In genomic region chr16:57045694-57046381, GRCh38 we compare ENCODE assay signal across 9 cellular contexts. TPM values are rescaled to one million over a fixed set of nuclear protein-coding genes. Genes with fewer than 3 reads are reported as not detected.
DNase-seq lines count a peak whose midpoint lies in the region; ATAC-seq, FAIRE-seq and TF ChIP-seq lines count a peak whose summit lies in the region.
"Had no signal": no experiment of that assay in that cellular context is flagged by ENCODE, and none has a peak within 500 bp of the region (broad histone marks: within the 10 kb centered on the region; RNA-seq: fewer than 3 reads in every experiment).

No MANE protein-coding gene starts in this region.

- no peak overlapping the region for H3K27ac ChIP-seq in A549
- no peak overlapping the region for H3K27ac ChIP-seq in RWPE2 (ENCODE audit: poor library complexity, severe bottlenecking)

- no peak for TF ChIP-seq EP300 in A549 (IDR thresholded peaks at IDR 0.05)

- peaks cover 94% of the 10 kb centered on the region for H3K4me1 Mint-ChIP-seq in stimulated activated memory B cell treated with anti-CD40 and anti-IgM and Interleukin-4, amounts not matched to agents 10 μg/mL and 1 μg/mL and 100 μg/mL, for 72 hours

- POLR2A ChIA-PET in A549 (lab: Yijun Ruan, JAX), result interaction anchor here (0.6 to 1.4 kb wide), 3 partner anchors 62 to 114 kb away, joined by 3 to 4 read pairs (median 4); partner anchors contain the start of gene HERPUD1

- no peaks in the 10 kb centered on the region for H3K27me3 ChIP-seq in RWPE2 (ENCODE audit: insufficient read depth, poor library complexity, severe bottlenecking)

- H3K9me3 ChIP-seq in A549, result peaks cover 5% of the 10 kb centered on the region; the same call in 1 of the 3 replicates
- peaks cover 4% of the 10 kb centered on the region for H3K9me3 ChIP-seq in RWPE2 (ENCODE audit: severe bottlenecking)
- H3K9me3 ChIP-seq: HAP-1 had no signal

- H3K27me3 Mint-ChIP-seq in stimulated activated memory B cell treated with anti-CD40 and anti-IgM and Interleukin-4, amounts not matched to agents 10 μg/mL and 1 μg/mL and 100 μg/mL, for 72 hours, result no peaks in the 10 kb centered on the region

- TF ChIP-seq CTCF in A549 (IDR thresholded peaks at IDR 0.05) (peak; percentile 34; the same call in 2 of the 3 replicates), RWPE2 (IDR thresholded peaks at IDR 0.05; ENCODE audit: poor library complexity, severe bottlenecking) (peak; percentile 83)

- 63% methylated on average over 13 of the region's 13 CpGs for WGBS in A549 (ENCODE audit: missing lambda C conversion rate)

- no peak for FAIRE-seq in A549 (lab: Jason Lieb, UNC)

- H3K36me3 Mint-ChIP-seq in stimulated activated memory B cell treated with anti-CD40 and anti-IgM and Interleukin-4, amounts not matched to agents 10 μg/mL and 1 μg/mL and 100 μg/mL, for 72 hours, result peaks cover 65% of the 10 kb centered on the region

- no peaks in the 10 kb centered on the region for H3K4me1 ChIP-seq in A549
- H3K4me1 ChIP-seq in RWPE2 (ENCODE audit: insufficient read depth, poor library complexity, severe bottlenecking), result peaks cover 13% of the 10 kb centered on the region
- H3K4me1 ChIP-seq: HAP-1 had no signal

- ATAC-seq in A549 (peak; percentile 71 to 92; a peak in 5 of 6 replicates), GM18505 (IDR thresholded peaks at IDR 0.05; ENCODE audit: unreplicated experiment) (no peak), RWPE2 (ENCODE audit: low read depth) (peak; percentile 70), HG03039 (IDR thresholded peaks at IDR 0.05; ENCODE audit: unreplicated experiment) (no peak)
- peak; percentile 65 for ATAC-seq in stimulated activated memory B cell treated with anti-CD40 and anti-IgM and Interleukin-4, amounts not matched to agents 10 μg/mL and 1 μg/mL and 100 μg/mL, for 72 hours

- DNase-seq in A549 (ENCODE audit: low read depth in 1 of 2, low spot score in 1 of 2), result peak; percentile 48 to 56
- DNase-seq in RWPE2 (ENCODE audit: low spot score), result no peak
- peak; percentile 44 for DNase-seq in cerebellum (ENCODE audit: low spot score)
- DNase-seq in kidney glomerular epithelial cell (lab: John Stamatoyannopoulos, UW), result peak; percentile 14
- DNase-seq in SIG-M5 (lab: John Stamatoyannopoulos, UW), result no peak

- H3K27ac Mint-ChIP-seq in stimulated activated memory B cell treated with anti-CD40 and anti-IgM and Interleukin-4, amounts not matched to agents 10 μg/mL and 1 μg/mL and 100 μg/mL, for 72 hours, result peak overlapping the region; percentile 97

- TF ChIP-seq RAD21 in A549 (conservative IDR thresholded peaks at IDR 0.05 in 1 of 2, IDR thresholded peaks at IDR 0.05 in 1 of 2), result peak; percentile 38 to 54; a peak in 4 of 5 replicates

- peak overlapping the region; percentile 50 for H3K4me3 Mint-ChIP-seq in stimulated activated memory B cell treated with anti-CD40 and anti-IgM and Interleukin-4, amounts not matched to agents 10 μg/mL and 1 μg/mL and 100 μg/mL, for 72 hours

- H3K36me3 ChIP-seq in RWPE2 (ENCODE audit: low read depth), result no peaks in the 10 kb centered on the region
- H3K36me3 ChIP-seq: HAP-1 had no signal

- no peaks in the 10 kb centered on the region for H3K9me3 Mint-ChIP-seq in stimulated activated memory B cell treated with anti-CD40 and anti-IgM and Interleukin-4, amounts not matched to agents 10 μg/mL and 1 μg/mL and 100 μg/mL, for 72 hours

- TF ChIP-seq POLR2A in A549 (IDR thresholded peaks at IDR 0.05; ENCODE audit: low read length), result no peak
- peak; percentile 14 for TF ChIP-seq POLR2A in GM18505 (IDR thresholded peaks at IDR 0.05; ENCODE audit: borderline replicate concordance, extremely low read depth, insufficient read depth, insufficient read length)

- CTCF ChIA-PET in A549 (lab: Yijun Ruan, JAX), result interaction anchor here (0.8 to 1.9 kb wide), 13 partner anchors 10 to 253 kb away, joined by 3 to 8 read pairs (median 4); no protein-coding TSS in a partner anchor

- H3K4me3 ChIP-seq in A549 (no peak overlapping the region), RWPE2 (ENCODE audit: severe bottlenecking) (no peak overlapping the region)
- H3K4me3 ChIP-seq: HAP-1 had no signal

- no peak overlapping the region for H3K4me2 ChIP-seq in A549

TF ChIP-seq in A549, 52 proteins besides CTCF, POLR2A, EP300 and RAD21:
- TF ChIP-seq SMC3 (IDR thresholded peaks at IDR 0.05) (peak; percentile 37; the same call in 2 of the 3 replicates), ELK1 (IDR thresholded peaks at IDR 0.05; ENCODE audit: low read depth, low read length) (no peak)
TF ChIP-seq in A549: peak in this region for 1.

RNA-seq across cellular contexts. Expression of gene CPNE2, which starts 46.5 kb away (rescaled TPM):
- 36.7 and 44.4 TPM in 2 replicates for polyA plus RNA-seq in A549 (2011; rRNA removed)
- 90.0 and 112 TPM in 2 replicates for polyA plus RNA-seq in A549 (2012; cell fraction: cytosol; rRNA removed)
- polyA plus RNA-seq in A549 (2012; cell fraction: nucleus; rRNA removed), result 91.6 and 99.2 TPM in 2 replicates
- 32.2 to 37.7 TPM (median 36.7 TPM) in 3 replicates for polyA plus RNA-seq in A549 (2017; fragmentation: RNase III; extraction: RNeasy Plus Mini Kit Qiagen cat#74134 plus additional on column Dnase treatment)
- 48.7 and 48.8 TPM in 2 replicates for polyA minus RNA-seq in A549 (2011; rRNA and poly(A)+ RNA removed)
- total RNA-seq in cerebellum, result 42.8 TPM

RNA-seq across cellular contexts. Expression of gene NLRC5, which starts 56.5 kb away (rescaled TPM):
- polyA plus RNA-seq in A549 (2011; rRNA removed) (2.5 and 2.6 TPM in 2 replicates), A549 (2017; fragmentation: RNase III; extraction: RNeasy Plus Mini Kit Qiagen cat#74134 plus additional on column Dnase treatment) (3.4 to 3.6 TPM (median 3.5 TPM) in 3 replicates)
- 2.0 and 2.9 TPM in 2 replicates for polyA plus RNA-seq in A549 (2012; cell fraction: cytosol; rRNA removed)
- polyA plus RNA-seq in A549 (2012; cell fraction: nucleus; rRNA removed), result 12.0 and 12.8 TPM in 2 replicates
- 8.2 and 9.3 TPM in 2 replicates for polyA minus RNA-seq in A549 (2011; rRNA and poly(A)+ RNA removed)
- total RNA-seq in cerebellum, result 4.0 TPM

Comparison
In these comparisons a context has a peak if more than half of its experiments do, and no peak if none do; other contexts are left out.
1. ATAC-seq: peak in A549 (2 of 2), RWPE2 (single experiment) and stimulated activated memory B cell treated with anti-CD40 and anti-IgM and Interleukin-4, amounts not matched to agents 10 μg/mL and 1 μg/mL and 100 μg/mL, for 72 hours (single experiment); none in GM18505 (single experiment) and HG03039 (single experiment).
2. DNase-seq: peak in A549 (2 of 2), cerebellum (single experiment) and kidney glomerular epithelial cell (single experiment); none in RWPE2 (single experiment) and SIG-M5 (single experiment).